ENCODE assay signal across 15 cellular contexts in the genomic region with DNA sequence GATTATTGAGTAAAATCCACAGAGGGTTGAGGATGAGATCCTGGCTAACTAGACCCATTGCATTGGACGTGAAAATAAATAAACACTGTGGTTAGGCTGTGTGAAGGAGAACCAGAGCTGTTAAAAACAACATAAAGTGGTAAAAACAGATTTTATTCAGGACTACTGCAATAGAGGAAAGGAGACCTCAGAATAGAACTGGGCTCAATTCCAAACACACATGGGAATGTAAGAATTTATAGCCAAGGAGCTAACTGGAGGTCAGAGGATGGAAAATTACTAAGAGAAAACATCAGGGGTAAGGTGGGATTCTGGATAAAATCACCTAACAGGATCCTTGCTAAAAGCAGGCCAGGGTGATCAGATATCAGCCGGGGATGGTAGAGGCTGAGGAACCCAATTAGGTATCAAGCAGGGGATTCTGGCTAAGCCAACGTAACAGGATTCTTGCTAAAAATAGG.
A peak's percentile ranks its signal among the peaks of the same experiment; 100 is the strongest.
DNase-seq lines count a peak whose midpoint lies in the region; ATAC-seq and TF ChIP-seq lines count a peak whose summit lies in the region.
"Had no signal": no experiment of that assay in that cellular context is flagged by ENCODE, and none has a peak within 500 bp of the region (broad histone marks: within the 10 kb centered on the region; RNA-seq: fewer than 3 reads in every experiment).

No MANE protein-coding gene starts in this region.

- no peaks in the 10 kb centered on the region for H3K9me3 Mint-ChIP-seq in MCF 10A (ENCODE audit: unreplicated experiment)
- H3K9me3 Mint-ChIP-seq: endodermal cell had no signal

- H3K4me1 ChIP-seq in breast epithelium (peaks cover 0 to 5% of the 10 kb centered on the region in 2 donors), esophagus squamous epithelium (peaks cover 0 to 7% (median 0%) of the 10 kb centered on the region in 3 donors), muscle layer of colon (ENCODE audit: insufficient read depth, low read length) (peaks cover 57% of the 10 kb centered on the region), aorta (ENCODE audit: control insufficient read depth in 1 of 2, insufficient read depth in 2 of 2, low read length in 2 of 2) (peaks cover 0 to 8% of the 10 kb centered on the region in 2 donors), left lung (no peaks in the 10 kb centered on the region)

- intact Hi-C loops in breast epithelium (cut with DNase I; ENCODE audit: low total_unique reads) (no loop called here), MCF 10A (cut with micrococcal nuclease) (no loop called here), esophagus squamous epithelium (cut with DNase I) (no loop called here), aorta (cut with DNase I) (no loop called here), left lung (cut with DNase I) (no loop called here)

- no peaks in the 10 kb centered on the region for H3K36me3 ChIP-seq in breast epithelium
- no peaks in the 10 kb centered on the region for H3K36me3 ChIP-seq in esophagus squamous epithelium
- H3K36me3 ChIP-seq in muscle layer of colon (ENCODE audit: insufficient read depth, low read length): no peaks in the 10 kb centered on the region
- H3K36me3 ChIP-seq in aorta (ENCODE audit: control insufficient read depth in 1 of 2, insufficient read depth in 2 of 2, low read length in 1 of 2): no peaks in the 10 kb centered on the region
- no peaks in the 10 kb centered on the region for H3K36me3 ChIP-seq in left lung

- POLR2A ChIA-PET in MCF 10A (lab: Yijun Ruan, JAX): interaction anchor here (0.7 to 0.8 kb wide), 2 partner anchors 25 to 112 kb away, joined by 3 read pairs; a partner anchor contains a TSS

- no peak overlapping the region for H3K9ac ChIP-seq in muscle layer of colon (ENCODE audit: low read length)

- H3K27me3 Mint-ChIP-seq in MCF 10A (ENCODE audit: insufficient read depth, unreplicated experiment): no peaks in the 10 kb centered on the region

- WGBS in esophagus squamous epithelium, 2 donors: 61 to 64% methylated on average over 3 of the region's 3 CpGs
- WGBS in aorta, 2 donors: 16 to 30% methylated on average over 3 of the region's 3 CpGs

- H3K36me3 Mint-ChIP-seq in MCF 10A (ENCODE audit: insufficient read depth, unreplicated experiment): no peaks in the 10 kb centered on the region

- CTCF ChIA-PET in MCF 10A (lab: Yijun Ruan, JAX): no interaction called here

- H3K27ac Mint-ChIP-seq in MCF 10A (ENCODE audit: low read depth, unreplicated experiment): no peak overlapping the region
- H3K27ac Mint-ChIP-seq: endodermal cell had no signal

- DNase-seq in breast epithelium (ENCODE audit: low spot score in 2 of 2) (no peak), MCF 10A (ENCODE audit: unreplicated experiment) (no peak), esophagus squamous epithelium (lab: John Stamatoyannopoulos, UW) (no peak), aorta (no peak), iPS-NIHi11 (ENCODE audit: low spot score) (no peak), NCI-H2081 (lab: John Stamatoyannopoulos, UW) (no peak), left lung (no peak)
- DNase-seq: 8988T; activated CD4-positive, CD25-positive, alpha-beta regulatory T cell treated with anti-CD3 and anti-CD28 coated beads, Interleukin-2, amount 50 U/mL, for 72 hours; activated T-cell treated with anti-CD3 and anti-CD28 coated beads for 4 hours; amniotic stem cell; endodermal cell; NCI-H2081 treated with DMSO at 0.1 percent for 48 hours; SW 1271 had no signal

- TF ChIP-seq POLR2A in breast epithelium (IDR thresholded peaks at IDR 0.05) (no peak), esophagus squamous epithelium (IDR thresholded peaks at IDR 0.05) (no peak)

- H3K9me3 ChIP-seq in breast epithelium (no peaks in the 10 kb centered on the region), esophagus squamous epithelium (no peaks in the 10 kb centered on the region), muscle layer of colon (ENCODE audit: low read length) (no peaks in the 10 kb centered on the region), aorta (ENCODE audit: control insufficient read depth, low read length) (peaks cover 2% of the 10 kb centered on the region), left lung (no peaks in the 10 kb centered on the region)

- TF ChIP-seq CTCF in breast epithelium (IDR thresholded peaks at IDR 0.05): no peak
- no peak for TF ChIP-seq CTCF in MCF 10A (IDR thresholded peaks at IDR 0.05; ENCODE audit: unreplicated experiment)
- TF ChIP-seq CTCF in esophagus squamous epithelium (IDR thresholded peaks at IDR 0.05): no peak
- no peak for TF ChIP-seq CTCF in left lung (IDR thresholded peaks at IDR 0.05)

- ATAC-seq in aorta (ENCODE audit: low FRiP score) (no peak), left lung (no peak)

- H3K27ac ChIP-seq in breast epithelium (peak overlapping the region; percentile 28 to 51), esophagus squamous epithelium (peak overlapping the region in 3 of 4 donors; percentile 9 to 47 (median 45)), muscle layer of colon (ENCODE audit: low read depth, low read length) (peak overlapping the region; percentile 25), aorta (ENCODE audit: low read depth in 1 of 2, low read length in 2 of 2) (peak overlapping the region; percentile 60 to 73), left lung (no peak overlapping the region)

- no peaks in the 10 kb centered on the region for H3K4me1 Mint-ChIP-seq in MCF 10A (ENCODE audit: insufficient read depth, unreplicated experiment)

- BruUV-seq in MCF 10A (replicated peaks; lab: Mats Ljungman, UMichigan): no TSS peak

- H3K4me3 Mint-ChIP-seq in MCF 10A (ENCODE audit: unreplicated experiment): no peak overlapping the region
- H3K4me3 Mint-ChIP-seq: endodermal cell had no signal

- no peak overlapping the region for H3K4me3 ChIP-seq in breast epithelium
- no peak overlapping the region for H3K4me3 ChIP-seq in esophagus squamous epithelium
- H3K4me3 ChIP-seq in muscle layer of colon (ENCODE audit: low read depth in 1 of 2, low read length in 2 of 2): no peak overlapping the region
- H3K4me3 ChIP-seq in aorta (ENCODE audit: low read length in 2 of 2): no peak overlapping the region
- H3K4me3 ChIP-seq in left lung: no peak overlapping the region

- H3K27me3 ChIP-seq in breast epithelium (no peaks in the 10 kb centered on the region), esophagus squamous epithelium (no peaks in the 10 kb centered on the region), muscle layer of colon (ENCODE audit: control insufficient read depth in 1 of 2, insufficient read depth in 2 of 2, low read length in 2 of 2) (no peaks in the 10 kb centered on the region), aorta (ENCODE audit: control insufficient read depth in 1 of 2, insufficient read depth in 2 of 2, low read length in 1 of 2) (no peaks in the 10 kb centered on the region), left lung (no peaks in the 10 kb centered on the region)

Comparison
In these comparisons a context has a peak if more than half of its experiments do, and no peak if none do; other contexts are left out.
1. H3K27ac ChIP-seq: peak in breast epithelium (2 of 2), esophagus squamous epithelium (3 of 4), muscle layer of colon (single experiment) and aorta (2 of 2); none in left lung (0 of 2).